Comparison of ENCODE assay signal across 24 cellular contexts in the genomic region with DNA sequence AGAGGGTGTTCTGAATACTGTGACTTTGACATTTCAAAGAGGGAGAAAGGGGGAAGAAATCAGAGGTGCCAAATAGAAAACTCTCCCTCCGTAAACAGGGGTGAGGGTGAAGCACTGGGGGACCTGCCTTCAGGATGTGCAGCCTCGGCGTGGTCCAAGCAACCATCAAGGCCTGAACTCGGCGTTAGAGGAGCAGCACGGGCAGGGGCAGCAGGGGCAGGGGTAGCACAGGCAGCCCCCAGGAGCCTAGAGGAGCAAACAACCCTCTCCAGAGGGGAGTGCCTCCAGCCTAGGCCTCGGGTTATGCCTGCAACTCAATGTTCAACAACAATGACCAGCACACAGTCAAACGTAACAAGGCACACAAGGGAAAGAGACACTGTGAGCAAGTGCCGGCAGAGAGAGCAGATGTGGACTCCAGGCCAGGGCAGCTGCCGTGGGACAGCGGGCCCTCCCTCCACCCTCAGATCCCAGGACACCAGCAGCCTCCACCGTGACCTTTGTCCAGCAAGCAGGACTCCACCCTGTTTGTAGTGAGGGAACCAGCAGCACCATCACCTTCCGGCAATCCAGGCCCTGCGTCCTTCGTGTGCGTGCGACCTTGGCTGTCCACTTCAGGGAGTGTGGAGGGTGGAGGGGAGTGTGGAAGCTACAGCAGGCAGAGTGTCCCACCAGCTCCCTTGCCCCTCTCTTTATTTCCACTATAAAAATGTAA. TPM values are rescaled to one million over a fixed set of nuclear protein-coding genes. Genes with fewer than 3 reads are reported as not detected.
A peak's percentile ranks its signal among the peaks of the same experiment; 100 is the strongest.
DNase-seq lines count a peak whose midpoint lies in the region; ATAC-seq and TF ChIP-seq lines count a peak whose summit lies in the region.
"Had no signal": no experiment of that assay in that cellular context is flagged by ENCODE, and none has a peak within 500 bp of the region (broad histone marks: within the 10 kb centered on the region; RNA-seq: fewer than 3 reads in every experiment).

No MANE protein-coding gene starts in this region.

- DNase-seq in left ventricle myocardium superior = peak; percentile 7
- no peak for DNase-seq in left cardiac atrium
- DNase-seq in endothelial cell (ENCODE audit: low spot score) = no peak
- peak; percentile 53 for DNase-seq in posterior vena cava (ENCODE audit: low spot score)
- DNase-seq in midbrain (lab: John Stamatoyannopoulos, UW) = no peak
- DNase-seq in activated gamma-delta T cell treated with Interleukin-2 at 50 U/mL for 16 hours = no peak
- DNase-seq: CD4-positive, alpha-beta memory T cell; COR-L47; DMS79; EL; GDM1; IMR-90; MM.1S; NCI-H1417; NCI-H1694; NCI-H2029 treated with DMSO at 0.1 percent for 48 hours; NCI-H2227 treated with DMSO at 0.1 percent for 48 hours; NCI-H526 treated with DMSO at 0.1 percent for 48 hours; SK-N-SH had no signal

- ATAC-seq in left ventricle myocardium superior = no peak
- ATAC-seq in left cardiac atrium = no peak
- ATAC-seq in GM18502 (IDR thresholded peaks at IDR 0.05; ENCODE audit: poor library complexity, unreplicated experiment) = no peak
- ATAC-seq: GM12878, HCT116, Panc1 had no signal

- H3K4me1 Mint-ChIP-seq in endothelial cell (ENCODE audit: unreplicated experiment) = no peaks in the 10 kb centered on the region
- H3K4me1 Mint-ChIP-seq: CD4-positive, alpha-beta memory T cell had no signal

- peak overlapping the region; percentile 28 for H3K4me3 Mint-ChIP-seq in endothelial cell (ENCODE audit: unreplicated experiment)
- H3K4me3 Mint-ChIP-seq: CD4-positive, alpha-beta memory T cell had no signal

- peaks cover 12% of the 10 kb centered on the region for H3K27me3 Mint-ChIP-seq in endothelial cell (ENCODE audit: unreplicated experiment)

- intact Hi-C loops in left ventricle myocardium superior (cut with micrococcal nuclease) = no loop called here
- intact Hi-C loops in left cardiac atrium (cut with DNase I) = no loop called here
- intact Hi-C loops in posterior vena cava (cut with DNase I) = no loop called here

- peaks cover 14% of the 10 kb centered on the region for H3K36me3 Mint-ChIP-seq in endothelial cell (ENCODE audit: low read depth, unreplicated experiment)

- H3K27ac Mint-ChIP-seq in endothelial cell (ENCODE audit: unreplicated experiment) = no peak overlapping the region
- H3K27ac Mint-ChIP-seq: CD4-positive, alpha-beta memory T cell had no signal

- no peak for TF ChIP-seq CTCF in endothelial cell (IDR thresholded peaks at IDR 0.05; ENCODE audit: unreplicated experiment)

- H3K9me3 Mint-ChIP-seq in endothelial cell (ENCODE audit: unreplicated experiment) = peaks cover 10% of the 10 kb centered on the region

RNA-seq across cellular contexts. Expression of a gene that starts 18.0 kb away (rescaled TPM):
- total RNA-seq in left ventricle myocardium superior = 1.6 TPM
- total RNA-seq in left cardiac atrium = 1 to 10 TPM; 2.6 to 2.7 TPM
- total RNA-seq in endothelial cell (ENCODE audit: unreplicated experiment) = not detected
- total RNA-seq in posterior vena cava = not detected
- total RNA-seq: CD4-positive, alpha-beta memory T cell; GM12878; NCI-H460 had no signal

Comparison
In these comparisons a context has a peak if more than half of its experiments do, and no peak if none do; other contexts are left out.
1. DNase-seq: peak in left ventricle myocardium superior (single experiment) and posterior vena cava (single experiment); none in left cardiac atrium (single experiment), endothelial cell (single experiment), midbrain (single experiment) and activated gamma-delta T cell treated with Interleukin-2 at 50 U/mL for 16 hours (single experiment).